In genomic region chr21:43667191-43667904, GRCh38 we compare ENCODE assay signal across 1 cellular context.
TF ChIP-seq lines count a peak whose summit lies in the region.

No MANE protein-coding gene starts in this region.

TF ChIP-seq in SK-N-SH, 30 proteins besides CTCF, POLR2A, EP300 and RAD21 (continued from another document):
- TF ChIP-seq USF2 (IDR thresholded peaks at IDR 0.05; ENCODE audit: borderline replicate concordance, low read depth, low read length) (no peak), GATA2 (CRISPR knock-in tag; IDR thresholded peaks at IDR 0.05) (no peak)
